12 cellular contexts compared by ENCODE assay signal in genomic region chr17:29866746-29867404, GRCh38.
"Had no signal": no experiment of that assay in that cellular context is flagged by ENCODE, and none has a peak within 500 bp of the region (broad histone marks: within the 10 kb centered on the region; RNA-seq: fewer than 3 reads in every experiment).

No MANE protein-coding gene starts in this region.

- H3K4me3 Mint-ChIP-seq: activated naive CD4-positive, alpha-beta T cell treated with anti-CD3 and anti-CD28 coated beads, Interleukin-2, amount 10 ng/mL, durations not matched to agents 7 days and 5 days; mesothelial cell of epicardium; neural crest cell had no signal

- ATAC-seq: activated CD4-positive, CD25-positive, alpha-beta regulatory T cell treated with anti-CD3 and anti-CD28 coated beads, Interleukin-2, amount 50 U/mL, for 24 hours; esophagus mucosa; upper lobe of right lung had no signal

- H3K4me3 ChIP-seq: hepatocyte, pancreas, stomach, testis, upper lobe of right lung had no signal

- DNase-seq: activated naive CD4-positive, alpha-beta T cell treated with anti-CD3 and anti-CD28 coated beads, Interleukin-2, amount 10 ng/mL, durations not matched to agents 7 days and 5 days; pancreas; stimulated activated CD4-positive, alpha-beta T cell treated with anti-CD3 and anti-CD28 coated beads, Interleukin-1b, Interleukin-23, amount 100 ng/mL, for 48 hours; stomach; testis; upper lobe of right lung had no signal

- H3K9me3 ChIP-seq: pancreas, stomach, testis, upper lobe of right lung had no signal

- H3K4me2 ChIP-seq: hepatocyte had no signal

- H3K27ac Mint-ChIP-seq: activated naive CD4-positive, alpha-beta T cell treated with anti-CD3 and anti-CD28 coated beads, Interleukin-2, amount 10 ng/mL, durations not matched to agents 7 days and 5 days; activated T-helper 2 cell treated with anti-CD3 and anti-CD28 coated beads, Interferon-gamma antibody, Interleukin-2, Interleukin-4, amounts not matched to agents 10 μg/mL and 5 μg/mL and 100 μg/mL, durations not matched to agents 14 hours and 24 hours and 36 hours had no signal

- H3K36me3 ChIP-seq: pancreas, stomach, upper lobe of right lung had no signal

- H2AFZ ChIP-seq: hepatocyte had no signal

- H3K27me3 ChIP-seq: hepatocyte, pancreas, stomach, testis, upper lobe of right lung had no signal

- H3K9me3 Mint-ChIP-seq: activated naive CD4-positive, alpha-beta T cell treated with anti-CD3 and anti-CD28 coated beads, Interleukin-2, amount 10 ng/mL, durations not matched to agents 7 days and 5 days; activated T-helper 2 cell treated with anti-CD3 and anti-CD28 coated beads, Interferon-gamma antibody, Interleukin-2, Interleukin-4, amounts not matched to agents 10 μg/mL and 5 μg/mL and 100 μg/mL, durations not matched to agents 14 hours and 24 hours and 36 hours; mesothelial cell of epicardium; neural crest cell had no signal

- H3K27ac ChIP-seq: hepatocyte, pancreas, stomach, testis, upper lobe of right lung had no signal

- H3K4me1 ChIP-seq: testis had no signal

- H3K36me3 Mint-ChIP-seq: mesothelial cell of epicardium had no signal

- H3K27me3 Mint-ChIP-seq: activated naive CD4-positive, alpha-beta T cell treated with anti-CD3 and anti-CD28 coated beads, Interleukin-2, amount 10 ng/mL, durations not matched to agents 7 days and 5 days had no signal
